Comparison of ENCODE assay signal across 1 cellular context in the genomic region with DNA sequence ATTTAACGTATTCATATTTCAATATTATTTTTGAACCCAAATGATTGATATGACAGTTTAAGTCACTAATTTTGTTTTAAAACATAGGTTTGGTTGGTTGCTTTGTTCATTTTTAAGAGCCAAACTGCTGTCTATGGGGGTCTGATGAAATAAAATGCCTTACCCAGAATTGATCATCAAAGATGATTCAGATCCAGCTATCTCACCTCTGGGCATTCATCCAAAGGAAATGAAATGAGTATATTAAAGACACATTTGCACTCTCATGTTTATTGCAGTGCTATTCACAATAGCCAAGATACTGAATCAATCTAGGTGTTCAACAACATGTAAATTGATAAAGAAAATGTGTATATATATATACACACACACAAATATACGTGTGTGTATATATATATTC.
TF ChIP-seq lines count a peak whose summit lies in the region.

No MANE protein-coding gene starts in this region.

TF ChIP-seq in endothelial cell of umbilical vein, 7 proteins besides CTCF, POLR2A, EP300 and RAD21 (continued from another document):
- TF ChIP-seq FOS (IDR thresholded peaks at IDR 0.05; ENCODE audit: borderline replicate concordance, insufficient read depth, low read length) (peak; percentile 45), POLR2AphosphoS5 (IDR thresholded peaks at IDR 0.05; ENCODE audit: insufficient read depth, low read depth, low read length) (no peak), EZH2 (IDR thresholded peaks at IDR 0.05; ENCODE audit: borderline replicate concordance, low read depth, low read length, severe bottlenecking) (no peak)
